Comparison of ENCODE assay signal across 10 cellular contexts in the genomic region with DNA sequence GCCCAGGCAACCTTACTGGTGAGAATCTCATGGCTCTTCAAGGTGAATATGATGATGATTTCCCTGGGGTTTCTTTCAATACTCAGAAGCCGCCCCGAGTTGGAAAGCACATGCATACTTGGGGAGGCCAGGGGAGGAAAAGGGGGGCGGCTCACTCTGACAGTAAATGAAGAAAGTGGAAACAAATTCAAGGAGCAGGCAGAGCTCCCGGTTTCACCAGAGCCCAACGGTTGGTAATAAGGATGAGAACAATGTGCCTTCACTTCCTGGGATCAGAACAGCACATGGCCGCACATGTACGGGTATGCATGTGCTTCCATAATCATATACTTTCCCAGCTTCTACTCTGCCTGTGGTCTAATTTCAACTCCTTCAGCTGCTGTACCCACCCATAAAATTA. TPM values are rescaled to one million over a fixed set of nuclear protein-coding genes. Genes with fewer than 3 reads are reported as not detected.
DNase-seq lines count a peak whose midpoint lies in the region; ATAC-seq and TF ChIP-seq lines count a peak whose summit lies in the region.
"Had no signal": no experiment of that assay in that cellular context is flagged by ENCODE, and none has a peak within 500 bp of the region (broad histone marks: within the 10 kb centered on the region; RNA-seq: fewer than 3 reads in every experiment).

No MANE protein-coding gene starts in this region.

- no peaks in the 10 kb centered on the region for H3K9me3 Mint-ChIP-seq in T-helper 2 cell treated with Interferon-gamma antibody and Interleukin-4, amounts not matched to agents 5 μg/mL and 100 μg/mL, for 36 hours
- no peaks in the 10 kb centered on the region for H3K9me3 Mint-ChIP-seq in stimulated activated naive CD8-positive, alpha-beta T cell treated with anti-CD3 and anti-CD28 coated beads, Interleukin-15, amount 100 ng/mL, for 72 hours

- peak overlapping the region; percentile 65 for H3K27ac Mint-ChIP-seq in T-helper 2 cell treated with Interferon-gamma antibody and Interleukin-4, amounts not matched to agents 5 μg/mL and 100 μg/mL, for 36 hours
- H3K27ac Mint-ChIP-seq in stimulated activated naive CD8-positive, alpha-beta T cell treated with anti-CD3 and anti-CD28 coated beads, Interleukin-15, amount 100 ng/mL, for 72 hours: peak overlapping the region; percentile 5 to 77

- no peaks in the 10 kb centered on the region for H3K27me3 Mint-ChIP-seq in T-helper 2 cell treated with Interferon-gamma antibody and Interleukin-4, amounts not matched to agents 5 μg/mL and 100 μg/mL, for 36 hours (ENCODE audit: low read depth)
- no peaks in the 10 kb centered on the region for H3K27me3 Mint-ChIP-seq in stimulated activated naive CD8-positive, alpha-beta T cell treated with anti-CD3 and anti-CD28 coated beads, Interleukin-15, amount 100 ng/mL, for 72 hours

- H3K4me3 ChIP-seq in WI38 (ENCODE audit: low read depth, low read length) (peak overlapping the region; percentile 85), fibroblast of the aortic adventitia (ENCODE audit: low read depth, low read length) (peak overlapping the region; percentile 97)

- TF ChIP-seq CTCF in WI38 (IDR thresholded peaks at IDR 0.05; ENCODE audit: low read depth, low read length) (no peak), fibroblast of the aortic adventitia (IDR thresholded peaks at IDR 0.05; ENCODE audit: insufficient read depth, low read length) (no peak)

- DNase-seq in T-helper 2 cell treated with Interferon-gamma antibody and Interleukin-4, amounts not matched to agents 5 μg/mL and 100 μg/mL, for 36 hours (ENCODE audit: low spot score): no peak
- DNase-seq in T-helper 2 cell: no peak
- DNase-seq in fibroblast of the aortic adventitia (ENCODE audit: low read depth): no peak
- no peak for DNase-seq in stimulated activated naive CD8-positive, alpha-beta T cell treated with anti-CD3 and anti-CD28 coated beads, Interleukin-15, amount 100 ng/mL, for 72 hours
- DNase-seq in NCI-H446 (lab: John Stamatoyannopoulos, UW): no peak
- no peak for DNase-seq in DMS79 treated with DMSO at 0.1 percent for 48 hours (lab: John Stamatoyannopoulos, UW)
- DNase-seq in NCI-H2107 (lab: John Stamatoyannopoulos, UW): no peak
- DNase-seq: islet precursor cell had no signal

- peaks cover 37% of the 10 kb centered on the region for H3K4me1 Mint-ChIP-seq in T-helper 2 cell treated with Interferon-gamma antibody and Interleukin-4, amounts not matched to agents 5 μg/mL and 100 μg/mL, for 36 hours (ENCODE audit: low read depth)
- peaks cover 49% of the 10 kb centered on the region for H3K4me1 Mint-ChIP-seq in stimulated activated naive CD8-positive, alpha-beta T cell treated with anti-CD3 and anti-CD28 coated beads, Interleukin-15, amount 100 ng/mL, for 72 hours

- peak overlapping the region; percentile 92 for H3K4me3 Mint-ChIP-seq in T-helper 2 cell treated with Interferon-gamma antibody and Interleukin-4, amounts not matched to agents 5 μg/mL and 100 μg/mL, for 36 hours
- H3K4me3 Mint-ChIP-seq in stimulated activated naive CD8-positive, alpha-beta T cell treated with anti-CD3 and anti-CD28 coated beads, Interleukin-15, amount 100 ng/mL, for 72 hours: peak overlapping the region; percentile 77 to 86

- ATAC-seq in stimulated activated naive CD8-positive, alpha-beta T cell treated with anti-CD3 and anti-CD28 coated beads, Interleukin-15, amount 100 ng/mL, for 72 hours: no peak

- peaks cover 12% of the 10 kb centered on the region for H3K36me3 Mint-ChIP-seq in T-helper 2 cell treated with Interferon-gamma antibody and Interleukin-4, amounts not matched to agents 5 μg/mL and 100 μg/mL, for 36 hours (ENCODE audit: low read depth)

RNA-seq across cellular contexts. Expression of gene ARHGEF2, which starts 3.8 kb away (rescaled TPM):
- total RNA-seq in fibroblast of the aortic adventitia (ENCODE audit: low replicate concordance): 116 and 161 TPM in 2 replicates

RNA-seq across cellular contexts. Expression of gene SSR2, which starts 38.6 kb away (rescaled TPM):
- total RNA-seq in fibroblast of the aortic adventitia (ENCODE audit: low replicate concordance): 339 and 472 TPM in 2 replicates

RNA-seq across cellular contexts. Expression of gene RXFP4, which starts 40.7 kb away (rescaled TPM):
- 0.09 TPM in 1 of 2 replicates, not detected in the other for total RNA-seq in fibroblast of the aortic adventitia (ENCODE audit: low replicate concordance)
- total RNA-seq: bronchial epithelial cell had no signal

RNA-seq across cellular contexts. Expression of gene KHDC4, which starts 47.9 kb away (rescaled TPM):
- 11.3 and 31.0 TPM in 2 replicates for total RNA-seq in fibroblast of the aortic adventitia (ENCODE audit: low replicate concordance)
